In the genomic region with DNA sequence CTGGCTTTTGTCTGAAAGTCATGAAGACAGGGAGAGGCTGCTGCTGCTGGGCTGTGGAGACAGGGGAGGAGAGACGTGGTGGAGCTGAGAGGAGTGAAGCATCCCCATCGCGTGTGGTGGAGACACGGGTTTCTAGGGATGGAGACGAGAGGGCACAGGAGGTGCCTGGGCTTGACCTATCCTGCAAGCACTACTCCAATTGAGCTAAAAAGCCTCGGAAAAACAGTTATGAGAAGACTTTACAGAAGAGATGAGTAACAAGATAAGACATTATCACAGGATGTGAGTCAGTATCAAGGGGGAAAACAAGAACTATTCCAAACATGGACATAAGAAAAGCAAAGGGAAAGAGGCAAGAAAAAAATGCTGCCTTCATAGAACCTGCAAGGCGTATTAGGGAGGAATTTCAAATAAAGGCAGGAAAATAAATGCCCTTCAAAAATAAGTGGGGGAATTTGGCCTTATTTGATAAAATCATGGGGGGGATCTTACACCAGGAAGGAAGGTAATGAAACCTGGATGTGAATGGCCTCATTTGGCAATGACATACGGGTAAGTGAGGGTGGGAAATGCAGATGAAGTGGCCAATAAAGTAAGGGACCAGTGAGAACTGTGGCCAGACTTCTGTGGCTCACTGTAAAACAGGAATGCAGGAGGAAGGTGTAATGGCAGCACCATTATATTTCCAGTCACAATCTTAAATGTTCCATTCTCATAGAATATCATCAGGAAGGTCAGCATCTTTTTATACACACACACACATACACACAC, we compare ENCODE assay signal across 17 cellular contexts.
A peak's percentile ranks its signal among the peaks of the same experiment; 100 is the strongest.
DNase-seq lines count a peak whose midpoint lies in the region; ATAC-seq and TF ChIP-seq lines count a peak whose summit lies in the region.
"Had no signal": no experiment of that assay in that cellular context is flagged by ENCODE, and none has a peak within 500 bp of the region (broad histone marks: within the 10 kb centered on the region; RNA-seq: fewer than 3 reads in every experiment).

No MANE protein-coding gene starts in this region.

- H3K23ac ChIP-seq in mesenchymal stem cell (ENCODE audit: low read length in 2 of 2), result no peak overlapping the region

- DNase-seq in AG04450 (ENCODE audit: low read depth, low spot score) (peak; percentile 36), LHCN-M2 (ENCODE audit: low read depth) (peak; percentile 27), cardiac fibroblast (ENCODE audit: low read depth in 2 of 2) (peak; percentile 38 to 40), mesenchymal stem cell (peak; percentile 77), MG63 (no peak), Peyer's patch (no peak)
- no peak for DNase-seq in activated CD8-positive, alpha-beta memory T cell treated with anti-CD3 and anti-CD28 coated beads for 24 hours
- DNase-seq: activated naive CD4-positive, alpha-beta T cell treated with anti-CD3 and anti-CD28 coated beads for 36 hours; BE2C; Karpas-422; midbrain; NCI-H1930; NCI-H774; stimulated activated CD8-positive, alpha-beta memory T cell treated with anti-CD3 and anti-CD28 coated beads, Interleukin-4, amount 100 ng/mL, for 48 hours; transverse colon had no signal

- peak overlapping the region; percentile 58 to 61 for H3K18ac ChIP-seq in mesenchymal stem cell (ENCODE audit: low read depth in 1 of 2, low read length in 2 of 2)

- H3K79me1 ChIP-seq in mesenchymal stem cell (replicated peaks; ENCODE audit: low read length, poor library complexity, severe bottlenecking), result no peaks in the 10 kb centered on the region

- H4K8ac ChIP-seq in mesenchymal stem cell (ENCODE audit: low read length), result no peak overlapping the region

- CTCF ChIA-PET in AG04450 (lab: Charles Lee), result interaction anchor here (1.0 to 1.5 kb wide), 2 partner anchors 9 to 60 kb away, joined by 3 to 6 read pairs; no protein-coding TSS in a partner anchor

- POLR2A ChIA-PET in AG04450 (lab: Yijun Ruan, JAX), result no interaction called here

- ATAC-seq in GM21390 (IDR thresholded peaks at IDR 0.05; ENCODE audit: unreplicated experiment), result no peak
- ATAC-seq: esophagus mucosa had no signal

- H2BK15ac ChIP-seq in mesenchymal stem cell (ENCODE audit: low read depth, poor library complexity, severe bottlenecking), result no peak overlapping the region

- H2BK5ac ChIP-seq in mesenchymal stem cell (ENCODE audit: low read depth, low read length, poor library complexity, severe bottlenecking), result no peak overlapping the region

- no peak overlapping the region for H3K4me2 ChIP-seq in mesenchymal stem cell (ENCODE audit: low read length, poor library complexity, severe bottlenecking)

- H3K27me3 ChIP-seq in AG04450 (ENCODE audit: control insufficient read depth, insufficient read depth, low read length), result no peaks in the 10 kb centered on the region
- no peaks in the 10 kb centered on the region for H3K27me3 ChIP-seq in mesenchymal stem cell (ENCODE audit: control insufficient read depth in 1 of 2, insufficient read depth in 1 of 2, low read length in 2 of 2)
- no peaks in the 10 kb centered on the region for H3K27me3 ChIP-seq in MG63
- no peaks in the 10 kb centered on the region for H3K27me3 ChIP-seq in Peyer's patch
- H3K27me3 ChIP-seq: BE2C, transverse colon had no signal

- H3K27ac ChIP-seq in AG04450 (ENCODE audit: low read depth, low read length) (peak overlapping the region; percentile 70), mesenchymal stem cell (ENCODE audit: low read length, poor library complexity, severe bottlenecking) (no peak overlapping the region), Peyer's patch (no peak overlapping the region)
- H3K27ac ChIP-seq: transverse colon had no signal

- no peak overlapping the region for H3K9ac ChIP-seq in mesenchymal stem cell (ENCODE audit: low read length)

- TF ChIP-seq CTCF in AG04450 (IDR thresholded peaks at IDR 0.05; ENCODE audit: low read depth, low read length), result no peak
- no peak for TF ChIP-seq CTCF in cardiac fibroblast (IDR thresholded peaks at IDR 0.05; ENCODE audit: low read depth, low read length)
- TF ChIP-seq CTCF in Peyer's patch (IDR thresholded peaks at IDR 0.05), result no peak

- H3K36me3 ChIP-seq in mesenchymal stem cell (ENCODE audit: control insufficient read depth in 1 of 2, insufficient read depth in 2 of 2, low read depth in 1 of 2, low read length in 2 of 2), result peaks cover 9 to 13% of the 10 kb centered on the region in 2 experiments
- H3K36me3 ChIP-seq in MG63, result no peaks in the 10 kb centered on the region
- peaks cover 0 to 65% (median 0%) of the 10 kb centered on the region in 3 donors for H3K36me3 ChIP-seq in Peyer's patch
- H3K36me3 ChIP-seq: BE2C had no signal

- no peak overlapping the region for H2AK5ac ChIP-seq in mesenchymal stem cell (ENCODE audit: low read length, severe bottlenecking)

- H3K4me3 ChIP-seq in AG04450 (ENCODE audit: low read depth, low read length) (no peak overlapping the region), cardiac fibroblast (replicated peaks in 1 of 2; ENCODE audit: low read depth in 2 of 2, low read length in 2 of 2) (no peak overlapping the region), mesenchymal stem cell (ENCODE audit: insufficient read depth in 1 of 2, low read depth in 1 of 2, low read length in 2 of 2) (no peak overlapping the region), MG63 (no peak overlapping the region), Peyer's patch (no peak overlapping the region)
- H3K4me3 ChIP-seq: transverse colon had no signal

- H2BK120ac ChIP-seq in mesenchymal stem cell (ENCODE audit: low read depth, low read length), result peak overlapping the region; percentile 15

- no peaks in the 10 kb centered on the region; the same call in 1 of the 2 replicates for H3K9me3 ChIP-seq in AG04450 (ENCODE audit: control insufficient read depth, insufficient read depth, low read length)
- peaks cover 18% of the 10 kb centered on the region for H3K9me3 ChIP-seq in mesenchymal stem cell (ENCODE audit: control insufficient read depth, low read length)
- peaks cover 5% of the 10 kb centered on the region for H3K9me3 ChIP-seq in MG63
- H3K9me3 ChIP-seq in Peyer's patch, result no peaks in the 10 kb centered on the region
- H3K9me3 ChIP-seq: BE2C, transverse colon had no signal

- H3K4me1 ChIP-seq in mesenchymal stem cell (ENCODE audit: control insufficient read depth, insufficient read depth, low read depth, low read length), result peaks cover 2% of the 10 kb centered on the region
- H3K4me1 ChIP-seq in Peyer's patch, result no peaks in the 10 kb centered on the region
- H3K4me1 ChIP-seq: BE2C, transverse colon had no signal

- no peak overlapping the region for H2BK12ac ChIP-seq in mesenchymal stem cell (ENCODE audit: low read length in 2 of 2)

- 55% methylated on average over 5 of the region's 8 CpGs for WGBS in mesenchymal stem cell

- TF ChIP-seq POLR2A in Peyer's patch (IDR thresholded peaks at IDR 0.05), result no peak

- H4K91ac ChIP-seq in mesenchymal stem cell (ENCODE audit: low read length), result no peak overlapping the region

- no peak overlapping the region for H3K4ac ChIP-seq in mesenchymal stem cell (ENCODE audit: low read depth in 1 of 2, low read length in 2 of 2)

- no peak overlapping the region for H2AFZ ChIP-seq in mesenchymal stem cell (ENCODE audit: low read depth, low read length)

- no peak overlapping the region for H3K14ac ChIP-seq in mesenchymal stem cell (ENCODE audit: low read length in 2 of 2)

Comparison
In these comparisons a context has a peak if more than half of its experiments do, and no peak if none do; other contexts are left out.
1. DNase-seq: peak in AG04450 (single experiment), LHCN-M2 (single experiment), cardiac fibroblast (2 of 2) and mesenchymal stem cell (single experiment); none in MG63 (single experiment), activated CD8-positive, alpha-beta memory T cell treated with anti-CD3 and anti-CD28 coated beads for 24 hours (single experiment) and Peyer's patch (0 of 3).